8 cellular contexts compared by ENCODE assay signal in the genomic region with DNA sequence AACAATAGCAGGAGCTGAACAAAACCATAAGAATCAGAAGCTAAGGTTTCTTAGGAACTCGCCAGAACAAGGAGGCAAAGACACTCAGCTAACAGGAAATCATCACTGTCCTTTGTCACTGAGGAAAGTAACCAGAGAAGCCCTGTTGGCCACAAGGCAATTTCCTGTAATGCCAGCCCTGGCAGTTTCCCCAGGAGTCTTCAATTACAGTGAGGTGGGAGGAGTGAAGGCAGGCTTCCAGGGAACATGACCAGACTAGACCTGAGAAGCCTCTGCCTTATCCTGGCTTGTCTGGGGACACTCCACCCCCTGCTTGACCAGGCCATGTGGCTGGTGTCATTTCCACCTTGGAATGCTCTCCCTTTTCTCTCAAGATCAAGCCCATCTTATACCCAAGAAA.
A peak's percentile ranks its signal among the peaks of the same experiment; 100 is the strongest.
DNase-seq lines count a peak whose midpoint lies in the region; ATAC-seq and TF ChIP-seq lines count a peak whose summit lies in the region.

No MANE protein-coding gene starts in this region.

- H3K27me3 Mint-ChIP-seq in endothelial cell (ENCODE audit: unreplicated experiment): no peaks in the 10 kb centered on the region
- no peaks in the 10 kb centered on the region for H3K27me3 Mint-ChIP-seq in neural progenitor cell (ENCODE audit: insufficient read depth, low read depth)

- H3K79me2 ChIP-seq in neural progenitor cell (ENCODE audit: low read depth): no peaks in the 10 kb centered on the region

- H3K27ac Mint-ChIP-seq in endothelial cell (ENCODE audit: unreplicated experiment): peak overlapping the region; percentile 53
- H3K27ac Mint-ChIP-seq in neural progenitor cell: no peak overlapping the region

- H3K4me1 ChIP-seq in neural progenitor cell (peaks cover 4% of the 10 kb centered on the region), HAP-1 (peaks cover 6% of the 10 kb centered on the region; the same call in 1 of the 2 replicates), BE2C (no peaks in the 10 kb centered on the region)

- no peak overlapping the region for H2AFZ ChIP-seq in neural progenitor cell (replicated peaks)

- H3K36me3 ChIP-seq in neural progenitor cell (peaks cover 5% of the 10 kb centered on the region), HAP-1 (replicated peaks) (no peaks in the 10 kb centered on the region; the same call in 1 of the 2 replicates), BE2C (no peaks in the 10 kb centered on the region)

- DNase-seq in G401 (ENCODE audit: low spot score) (peak; percentile 26), NCI-H2081 treated with DMSO at 0.1 percent for 48 hours (lab: John Stamatoyannopoulos, UW) (peak; percentile 74), endothelial cell (ENCODE audit: low spot score) (no peak), neural progenitor cell (ENCODE audit: low spot score) (peak; percentile 29), HAP-1 (ENCODE audit: low spot score in 2 of 2) (no peak), BE2C (no peak)
- no peak for DNase-seq in stimulated activated CD4-positive, alpha-beta T cell treated with anti-CD3 and anti-CD28 coated beads, Interleukin-1b, Interleukin-23, amount 100 ng/mL, for 48 hours

- no peaks in the 10 kb centered on the region for H3K9me3 Mint-ChIP-seq in endothelial cell (ENCODE audit: unreplicated experiment)
- H3K9me3 Mint-ChIP-seq in neural progenitor cell: peaks cover 8% of the 10 kb centered on the region

- H3K36me3 Mint-ChIP-seq in endothelial cell (ENCODE audit: low read depth, unreplicated experiment) (no peaks in the 10 kb centered on the region), neural progenitor cell (peaks cover 47% of the 10 kb centered on the region)

- TF ChIP-seq CTCF in endothelial cell (IDR thresholded peaks at IDR 0.05; ENCODE audit: unreplicated experiment) (no peak), neural progenitor cell (IDR thresholded peaks at IDR 0.05) (no peak), BE2C (IDR thresholded peaks at IDR 0.05; ENCODE audit: low read depth, low read length) (no peak)

- in situ Hi-C loops in G401 (cut with HindIII; ENCODE audit: low sequenced_read_pairs) (no loop called here), HAP-1 (cut with MboI; ENCODE audit: low sequenced_read_pairs) (no loop called here)

- no peaks in the 10 kb centered on the region for H3K9me3 ChIP-seq in neural progenitor cell (ENCODE audit: low read depth)
- H3K9me3 ChIP-seq in HAP-1: no peaks in the 10 kb centered on the region
- no peaks in the 10 kb centered on the region for H3K9me3 ChIP-seq in BE2C

- H3K4me2 ChIP-seq in neural progenitor cell: no peak overlapping the region

- no peak overlapping the region for H3K4me3 ChIP-seq in neural progenitor cell
- H3K4me3 ChIP-seq in HAP-1: no peak overlapping the region
- no peak overlapping the region for H3K4me3 ChIP-seq in BE2C (ENCODE audit: low read depth, low read length)

- ATAC-seq in HG03139 (IDR thresholded peaks at IDR 0.05; ENCODE audit: unreplicated experiment): no peak

- H3K4me1 Mint-ChIP-seq in endothelial cell (ENCODE audit: unreplicated experiment) (no peaks in the 10 kb centered on the region), neural progenitor cell (peaks cover 6% of the 10 kb centered on the region)

- H3F3A ChIP-seq in neural progenitor cell (ENCODE audit: low read depth): no peaks in the 10 kb centered on the region

- H3K9ac ChIP-seq in neural progenitor cell: no peak overlapping the region

- H3K27me3 ChIP-seq in neural progenitor cell (no peaks in the 10 kb centered on the region), HAP-1 (ENCODE audit: low read depth) (no peaks in the 10 kb centered on the region), BE2C (no peaks in the 10 kb centered on the region)

- no peak overlapping the region for H3K4me3 Mint-ChIP-seq in endothelial cell (ENCODE audit: unreplicated experiment)
- no peak overlapping the region for H3K4me3 Mint-ChIP-seq in neural progenitor cell

- H3K27ac ChIP-seq in neural progenitor cell: no peak overlapping the region

- no peaks in the 10 kb centered on the region for H4K20me1 ChIP-seq in neural progenitor cell (ENCODE audit: low read depth)

Comparison
In these comparisons a context has a peak if more than half of its experiments do, and no peak if none do; other contexts are left out.
1. DNase-seq: peak in G401 (single experiment), NCI-H2081 treated with DMSO at 0.1 percent for 48 hours (single experiment) and neural progenitor cell (single experiment); none in endothelial cell (single experiment), stimulated activated CD4-positive, alpha-beta T cell treated with anti-CD3 and anti-CD28 coated beads, Interleukin-1b, Interleukin-23, amount 100 ng/mL, for 48 hours (single experiment), HAP-1 (0 of 2) and BE2C (single experiment).